ENCODE assay signal across 12 cellular contexts in the genomic region with DNA sequence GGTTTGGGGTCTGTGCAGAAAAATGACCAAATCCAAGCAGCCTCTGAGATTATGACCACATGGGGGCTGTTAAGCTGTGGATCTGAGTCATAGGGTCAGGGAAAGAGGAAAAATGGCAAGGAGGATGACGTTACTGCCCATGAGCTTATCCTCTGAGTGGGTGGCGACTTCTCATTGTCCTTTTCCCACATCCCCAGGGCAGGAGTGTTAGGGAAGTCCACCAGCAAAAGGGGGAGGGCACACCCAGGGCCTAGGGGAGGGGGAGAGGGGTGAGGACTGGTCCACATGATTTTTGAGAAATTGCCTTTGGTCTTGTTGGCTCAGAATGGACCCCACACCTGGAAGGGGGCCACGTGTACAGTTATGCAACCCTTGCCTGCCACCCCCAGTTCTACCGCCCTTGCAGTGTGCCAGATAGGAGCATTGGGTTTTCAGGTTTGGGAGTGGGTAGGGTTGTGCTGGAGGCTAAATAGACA. TPM values are rescaled to one million over a fixed set of nuclear protein-coding genes. Genes with fewer than 3 reads are reported as not detected.
A peak's percentile ranks its signal among the peaks of the same experiment; 100 is the strongest.
DNase-seq lines count a peak whose midpoint lies in the region; ATAC-seq and TF ChIP-seq lines count a peak whose summit lies in the region.
"Had no signal": no experiment of that assay in that cellular context is flagged by ENCODE, and none has a peak within 500 bp of the region (broad histone marks: within the 10 kb centered on the region; RNA-seq: fewer than 3 reads in every experiment).

No MANE protein-coding gene starts in this region.

- no peak for TF ChIP-seq CTCF in IMR-90 (conservative IDR thresholded peaks at IDR 0.05; ENCODE audit: low read depth, low read length)
- no peak for TF ChIP-seq CTCF in cardiac fibroblast (IDR thresholded peaks at IDR 0.05; ENCODE audit: low read depth, low read length)
- no peak for TF ChIP-seq CTCF in ovary (IDR thresholded peaks at IDR 0.05)
- TF ChIP-seq CTCF in colonic mucosa (IDR thresholded peaks at IDR 0.05) = no peak

- no peak overlapping the region for H4K91ac ChIP-seq in IMR-90 (ENCODE audit: insufficient read depth, low read depth, low read length)

- H3K23ac ChIP-seq in IMR-90 (ENCODE audit: low read depth, low read length) = peak overlapping the region; percentile 93; the same call in 1 of the 2 replicates

- H3K18ac ChIP-seq in IMR-90 (ENCODE audit: low read depth, low read length) = no peak overlapping the region

- H2BK20ac ChIP-seq in IMR-90 (ENCODE audit: low read depth, low read length) = no peak overlapping the region

- H3K9me1 ChIP-seq in IMR-90 (ENCODE audit: insufficient read depth, low read length) = peaks cover 53% of the 10 kb centered on the region

- TF ChIP-seq RAD21 in IMR-90 (IDR thresholded peaks at IDR 0.05; ENCODE audit: low read length) = no peak

- POLR2A ChIA-PET in IMR-90 (lab: Charles Lee; ENCODE audit: unreplicated experiment) = no interaction called here

- no peak overlapping the region for H3K9ac ChIP-seq in IMR-90 (ENCODE audit: low read depth, low read length)
- H3K9ac ChIP-seq in colonic mucosa (ENCODE audit: low read depth in 2 of 2, low read length in 2 of 2) = no peak overlapping the region
- H3K9ac ChIP-seq: BLaER1 had no signal

- ATAC-seq in IMR-90 (ENCODE audit: low read depth) = no peak
- no peak for ATAC-seq in HG03045 (IDR thresholded peaks at IDR 0.05; ENCODE audit: unreplicated experiment)
- no peak for ATAC-seq in GM18870 (IDR thresholded peaks at IDR 0.05; ENCODE audit: unreplicated experiment)
- ATAC-seq: left lung had no signal

- H3K79me1 ChIP-seq in IMR-90 (ENCODE audit: low read depth in 1 of 2, low read length in 2 of 2) = peaks cover 8 to 70% of the 10 kb centered on the region in 2 experiments

- CTCF ChIA-PET in IMR-90 (lab: Yijun Ruan, JAX) = interaction anchor here (0.8 to 3.0 kb wide), 5 partner anchors 9 to 51 kb away, joined by 3 to 10 read pairs (median 4); no protein-coding TSS in a partner anchor

- H3K14ac ChIP-seq in IMR-90 (replicated peaks; ENCODE audit: low read depth, low read length) = peak overlapping the region; percentile 71; the same call in 1 of the 2 replicates

- intact Hi-C loops in IMR-90 (cut with micrococcal nuclease) (no loop called here), ovary (cut with DNase I) (no loop called here), colonic mucosa (cut with DNase I) (no loop called here)

- H3K4me1 ChIP-seq in IMR-90 (ENCODE audit: control insufficient read depth, insufficient read depth, low read length) (peaks cover 42% of the 10 kb centered on the region), ovary (ENCODE audit: insufficient read depth) (peaks cover 35% of the 10 kb centered on the region), colonic mucosa (no peaks in the 10 kb centered on the region)

- H4K20me1 ChIP-seq in IMR-90 (ENCODE audit: insufficient read depth, low read length) = peaks cover 58% of the 10 kb centered on the region

- H2AK5ac ChIP-seq in IMR-90 (ENCODE audit: low read depth, low read length) = peak overlapping the region; percentile 69

- dilution Hi-C loops in IMR-90 (cut with HindIII; ENCODE audit: low sequenced_read_pairs, unreplicated experiment) = no loop called here

- H2AK9ac ChIP-seq in IMR-90 (replicated peaks; ENCODE audit: low read depth, low read length, poor library complexity) = peak overlapping the region; percentile 79

- H4K5ac ChIP-seq in IMR-90 (ENCODE audit: low read depth, low read length) = no peak overlapping the region

- no peak overlapping the region for H3K56ac ChIP-seq in IMR-90 (ENCODE audit: extremely low read depth, insufficient read depth, low read length)

- TF ChIP-seq EP300 in ovary (IDR thresholded peaks at IDR 0.05) = no peak

- H4K8ac ChIP-seq in IMR-90 (ENCODE audit: low read depth in 2 of 2, low read length in 2 of 2) = peak overlapping the region in 1 of 2 experiments; percentile 39; a peak in 2 of 4 replicates

- H3K4me3 ChIP-seq in IMR-90 (ENCODE audit: insufficient read depth, low read depth, low read length) = no peak overlapping the region
- H3K4me3 ChIP-seq in cardiac fibroblast (replicated peaks in 1 of 2; ENCODE audit: low read depth in 2 of 2, low read length in 2 of 2) = no peak overlapping the region
- no peak overlapping the region for H3K4me3 ChIP-seq in ovary
- no peak overlapping the region for H3K4me3 ChIP-seq in colonic mucosa
- H3K4me3 ChIP-seq: BLaER1, cardiac muscle cell had no signal

- H3K9me3 ChIP-seq in IMR-90 (ENCODE audit: control insufficient read depth, insufficient read depth, low read length) (no peaks in the 10 kb centered on the region), ovary (no peaks in the 10 kb centered on the region), colonic mucosa (no peaks in the 10 kb centered on the region)
- H3K9me3 ChIP-seq: BLaER1, left lung had no signal

- 0 out of 3 replicates have a peak overlapping the region, but pooled peaks have one; percentile 44 for H2BK15ac ChIP-seq in IMR-90 (ENCODE audit: low read depth, low read length)

- peak overlapping the region; percentile 5 for H2AFZ ChIP-seq in IMR-90 (replicated peaks; ENCODE audit: low read length, poor library complexity)

- H3K4me2 ChIP-seq in IMR-90 (ENCODE audit: low read depth, low read length) = peak overlapping the region; percentile 33

- peak overlapping the region; percentile 21 for H2BK5ac ChIP-seq in IMR-90 (ENCODE audit: low read depth, low read length, poor library complexity, severe bottlenecking)

- peak; percentile 91 for DNase-seq in A172 (ENCODE audit: low spot score)
- DNase-seq in IMR-90 = peak; percentile 97
- peak; percentile 87 to 92 for DNase-seq in cardiac fibroblast (ENCODE audit: low read depth in 2 of 2)
- DNase-seq in lung microvascular endothelial cell (ENCODE audit: low read depth in 2 of 2) = peak; percentile 23 to 92
- DNase-seq in ovary = no peak
- no peak for DNase-seq in colonic mucosa
- DNase-seq: left lung, NCI-H1930 had no signal

- no peaks in the 10 kb centered on the region for H3K27me3 ChIP-seq in IMR-90 (ENCODE audit: control insufficient read depth, insufficient read depth, low read length)
- no peaks in the 10 kb centered on the region for H3K27me3 ChIP-seq in ovary
- no peaks in the 10 kb centered on the region for H3K27me3 ChIP-seq in colonic mucosa
- H3K27me3 ChIP-seq: BLaER1, cardiac muscle cell had no signal

- TF ChIP-seq POLR2A in IMR-90 (IDR thresholded peaks at IDR 0.05; ENCODE audit: low read depth, low read length) (peak; percentile 25; the same call in 1 of the 2 replicates), ovary (IDR thresholded peaks at IDR 0.05) (no peak)

- in situ Hi-C loops in IMR-90 (cut with MboI; ENCODE audit: low sequenced_read_pairs) = no loop called here

- no TSS peak for BruUV-seq in IMR-90 (replicated peaks; lab: Mats Ljungman, UMichigan)

- no peaks in the 10 kb centered on the region for H3K36me3 ChIP-seq in IMR-90 (ENCODE audit: control insufficient read depth, insufficient read depth, low read length)
- no peaks in the 10 kb centered on the region for H3K36me3 ChIP-seq in ovary
- no peaks in the 10 kb centered on the region for H3K36me3 ChIP-seq in colonic mucosa
- H3K36me3 ChIP-seq: BLaER1, cardiac muscle cell, left lung had no signal

- H2BK120ac ChIP-seq in IMR-90 (ENCODE audit: low read depth, low read length) = no peak overlapping the region

- WGBS in IMR-90 (ENCODE audit: extremely low coverage in 2 of 2, insufficient read length in 1 of 2), 2 experiments = no CpG with 5 or more reads among the region's 4 CpGs
- 32 to 36% (median 34%) methylated on average over 4 of the region's 4 CpGs for WGBS in ovary, 3 donors

- peak overlapping the region; percentile 89 for H3K4ac ChIP-seq in IMR-90 (ENCODE audit: low read depth, low read length)

- H3K27ac ChIP-seq in IMR-90 (ENCODE audit: insufficient read depth, low read length) = peak overlapping the region; percentile 36
- H3K27ac ChIP-seq in ovary = no peak overlapping the region
- H3K27ac ChIP-seq in colonic mucosa = no peak overlapping the region
- H3K27ac ChIP-seq: BLaER1 had no signal

TF ChIP-seq in IMR-90, 13 proteins besides CTCF, POLR2A, EP300 and RAD21 (continues in another document):
- TF ChIP-seq NFE2L2 (IDR thresholded peaks at IDR 0.05; ENCODE audit: low read depth, low read length) (no peak), RCOR1 (IDR thresholded peaks at IDR 0.05; ENCODE audit: insufficient replicate concordance, low read length) (no peak), MAZ (IDR thresholded peaks at IDR 0.05; ENCODE audit: borderline replicate concordance, low read depth, low read length) (no peak; the same call in 1 of the 2 replicates), BHLHE40 (IDR thresholded peaks at IDR 0.05; ENCODE audit: low read depth, low read length) (peak; percentile 36), MAFK (IDR thresholded peaks at IDR 0.05; ENCODE audit: low read depth, low read length) (no peak), RFX5 (IDR thresholded peaks at IDR 0.05; ENCODE audit: low read depth, low read length) (no peak), FOS (IDR thresholded peaks at IDR 0.05; ENCODE audit: low read depth, low read length) (peak; percentile 83; the same call in 1 of the 2 replicates)
- TF ChIP-seq, protein P1, sequence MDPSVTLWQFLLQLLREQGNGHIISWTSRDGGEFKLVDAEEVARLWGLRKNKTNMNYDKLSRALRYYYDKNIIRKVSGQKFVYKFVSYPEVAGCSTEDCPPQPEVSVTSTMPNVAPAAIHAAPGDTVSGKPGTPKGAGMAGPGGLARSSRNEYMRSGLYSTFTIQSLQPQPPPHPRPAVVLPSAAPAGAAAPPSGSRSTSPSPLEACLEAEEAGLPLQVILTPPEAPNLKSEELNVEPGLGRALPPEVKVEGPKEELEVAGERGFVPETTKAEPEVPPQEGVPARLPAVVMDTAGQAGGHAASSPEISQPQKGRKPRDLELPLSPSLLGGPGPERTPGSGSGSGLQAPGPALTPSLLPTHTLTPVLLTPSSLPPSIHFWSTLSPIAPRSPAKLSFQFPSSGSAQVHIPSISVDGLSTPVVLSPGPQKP (IDR thresholded peaks at IDR 0.05; ENCODE audit: borderline replicate concordance, low read depth, low read length) = no peak

RNA-seq across cellular contexts. Expression of gene CD276, which starts 2.6 kb away (rescaled TPM):
- 121 and 158 TPM in 2 replicates for total RNA-seq in A172 (2014; rRNA removed; shearing (Covaris generic))
- total RNA-seq in IMR-90 (2012; rRNA removed) (30.8 and 37.5 TPM in 2 replicates), lung microvascular endothelial cell (21.4 and 41.4 TPM in 2 replicates), ovary (10 to 100 TPM; 22.5 to 66.5 (median 53.7) TPM), colonic mucosa (10 to 100 TPM; 45.2 to 49.9 TPM)
- polyA plus RNA-seq in IMR-90 (2012; rRNA removed) (149 and 150 TPM in 2 replicates), ovary (10 to 100 TPM; 38.7 to 69.2 TPM)
- 58.7 and 100 TPM in 2 replicates for polyA plus RNA-seq in IMR-90 (2012; cell fraction: cytosol; rRNA removed)
- polyA plus RNA-seq in IMR-90 (2012; cell fraction: nucleus; rRNA removed; ENCODE audit: low replicate concordance) = 95.5 and 121 TPM in 2 replicates

RNA-seq across cellular contexts. Expression of gene NPTN, which starts 53.6 kb away (rescaled TPM):
- 77.2 and 99.0 TPM in 2 replicates for total RNA-seq in A172 (2014; rRNA removed; shearing (Covaris generic))
- total RNA-seq in IMR-90 (2012; rRNA removed) = 150 and 171 TPM in 2 replicates
- polyA plus RNA-seq in IMR-90 (2012; rRNA removed) = 268 and 329 TPM in 2 replicates
- polyA plus RNA-seq in IMR-90 (2012; cell fraction: cytosol; rRNA removed) = 181 and 182 TPM in 2 replicates
- 77.6 and 177 TPM in 2 replicates for polyA plus RNA-seq in IMR-90 (2012; cell fraction: nucleus; rRNA removed; ENCODE audit: low replicate concordance)
- 88.5 and 130 TPM in 2 replicates for total RNA-seq in lung microvascular endothelial cell
- total RNA-seq in ovary = 10 to 100 TPM; 39.2 to 97.7 (median 80.6) TPM
- 100 to 1,000 TPM in 1 of 2 donors, 10 to 100 TPM in 1; 93.8 to 245 TPM for polyA plus RNA-seq in ovary
- 100 to 1,000 TPM; 111 to 159 TPM for total RNA-seq in colonic mucosa

Comparison
In these comparisons a context has a peak if more than half of its experiments do, and no peak if none do; other contexts are left out.
1. DNase-seq: peak in A172 (single experiment), IMR-90 (single experiment), cardiac fibroblast (2 of 2) and lung microvascular endothelial cell (2 of 2); none in ovary (0 of 5) and colonic mucosa (single experiment).